ENCODE assay signal across 27 cellular contexts in genomic region chr18:33101316-33101715, GRCh38.
DNase-seq lines count a peak whose midpoint lies in the region; ATAC-seq lines count a peak whose summit lies in the region.
"Had no signal": no experiment of that assay in that cellular context is flagged by ENCODE, and none has a peak within 500 bp of the region (broad histone marks: within the 10 kb centered on the region; RNA-seq: fewer than 3 reads in every experiment).

No MANE protein-coding gene starts in this region.

- in situ Hi-C loops in SK-MEL-5 (cut with HindIII; ENCODE audit: low pct_unique_long_range_greater_than_20kb, low sequenced_read_pairs) = no loop called here

- ATAC-seq in GM18519 (IDR thresholded peaks at IDR 0.05; ENCODE audit: low FRiP score, unreplicated experiment) = no peak
- ATAC-seq in GM19395 (IDR thresholded peaks at IDR 0.05; ENCODE audit: unreplicated experiment) = no peak
- ATAC-seq: A549; CD8-positive, alpha-beta T cell had no signal

- DNase-seq in COLO829 (ENCODE audit: low spot score) (peak; percentile 56), SK-MEL-5 (ENCODE audit: low read depth, low spot score) (peak; percentile 87), foreskin melanocyte (peak; percentile 87)
- no peak for DNase-seq in stimulated activated CD4-positive, alpha-beta T cell treated with anti-CD3 and anti-CD28 coated beads, Interleukin-2, amount 100 ng/mL, for 24 hours
- DNase-seq: 8988T; ACHN; AML-193; BE2C; C1 segment of cervical spinal cord; Caco-2; Calu3; CD4-positive, alpha-beta memory T cell; CD4-positive, alpha-beta T cell; CD4-positive, CD25-positive, alpha-beta regulatory T cell; CD8-positive, alpha-beta memory T cell; CD8-positive, alpha-beta T cell; COR-L47; DMS 273 treated with DMSO at 0.1 percent for 48 hours; DMS153; DMS53; DMS79; DMS79 treated with DMSO at 0.1 percent for 48 hours; DND-41; EL had no signal

Comparison
In these comparisons a context has a peak if more than half of its experiments do, and no peak if none do; other contexts are left out.
1. DNase-seq: peak in COLO829 (single experiment), SK-MEL-5 (single experiment) and foreskin melanocyte (single experiment); none in stimulated activated CD4-positive, alpha-beta T cell treated with anti-CD3 and anti-CD28 coated beads, Interleukin-2, amount 100 ng/mL, for 24 hours (0 of 2).